ENCODE assay signal across 1 cellular context in the genomic region with DNA sequence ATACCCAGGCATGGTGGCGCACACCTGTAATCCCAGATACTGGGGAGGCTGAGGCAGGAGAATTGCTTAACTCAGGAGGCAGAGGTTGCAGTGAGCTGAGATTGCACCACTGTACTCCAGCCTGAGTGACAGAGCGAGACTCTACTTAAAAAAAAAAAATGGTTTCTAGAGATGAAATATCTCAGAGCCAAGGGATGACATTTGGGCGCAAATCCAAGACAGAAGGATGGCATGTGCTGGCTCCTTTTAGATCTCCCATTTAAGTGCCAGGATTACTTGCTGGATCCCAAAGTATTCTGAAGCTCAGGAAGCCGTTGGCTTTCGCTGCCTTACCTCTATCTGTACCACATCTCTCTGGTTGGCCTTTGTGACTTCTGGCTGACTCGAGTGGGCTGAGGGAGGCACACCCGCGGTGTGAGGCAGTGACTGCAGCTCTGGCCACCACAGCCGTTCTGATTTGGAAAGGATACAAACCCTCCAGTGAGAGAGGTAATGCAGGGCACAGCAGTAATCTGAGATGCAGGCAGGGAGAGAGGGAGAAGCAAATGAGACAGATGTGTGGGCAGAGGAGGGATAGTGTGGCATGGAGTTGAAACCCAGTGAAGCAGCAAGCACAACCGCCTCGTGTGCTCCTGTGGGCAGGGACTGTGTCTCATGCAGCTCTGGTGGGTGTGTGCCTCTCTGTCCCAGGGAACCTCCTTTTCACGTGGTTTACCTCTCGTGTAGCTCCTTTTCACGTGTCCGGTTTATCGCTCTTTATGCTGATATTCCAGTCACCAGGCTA.
TF ChIP-seq lines count a peak whose summit lies in the region.

No MANE protein-coding gene starts in this region.

TF ChIP-seq in H1, 55 proteins besides CTCF, POLR2A, EP300 and RAD21:
- no peak for TF ChIP-seq EZH2 (IDR thresholded peaks at IDR 0.05; ENCODE audit: low read depth, low read length, severe bottlenecking)
- no peak for TF ChIP-seq JUN (IDR thresholded peaks at IDR 0.05; ENCODE audit: low read depth, low read length)
- no peak for TF ChIP-seq POLR2AphosphoS5 (IDR thresholded peaks at IDR 0.05; ENCODE audit: low read depth, low read length)
